Comparison of ENCODE assay signal across 9 cellular contexts in genomic region chr11:64858467-64859401, GRCh38. TPM values are rescaled to one million over a fixed set of nuclear protein-coding genes. Genes with fewer than 3 reads are reported as not detected.
A peak's percentile ranks its signal among the peaks of the same experiment; 100 is the strongest.
DNase-seq lines count a peak whose midpoint lies in the region; ATAC-seq and TF ChIP-seq lines count a peak whose summit lies in the region.
"Had no signal": no experiment of that assay in that cellular context is flagged by ENCODE, and none has a peak within 500 bp of the region (broad histone marks: within the 10 kb centered on the region; RNA-seq: fewer than 3 reads in every experiment).

No MANE protein-coding gene starts in this region.

- 35% methylated on average over 7 of the region's 20 CpGs for WGBS in right lobe of liver (ENCODE audit: insufficient coverage, low coverage, low lambda C conversion rate, missing lambda C conversion rate)

- H3K27me3 ChIP-seq in CD4-positive, CD25-positive, alpha-beta regulatory T cell (ENCODE audit: control insufficient read depth, insufficient read depth, low read length), result no peaks in the 10 kb centered on the region
- no peaks in the 10 kb centered on the region for H3K27me3 ChIP-seq in right lobe of liver

- DNase-seq in CD4-positive, CD25-positive, alpha-beta regulatory T cell, result peak; percentile 50 to 90 (median 71)
- DNase-seq in activated T-cell treated with anti-CD3 and anti-CD28 coated beads, Interleukin-2, amount 50 U/mL, for 1 hour, result peak; percentile 64
- DNase-seq in right lobe of liver (no peak), DMS153 (lab: John Stamatoyannopoulos, UW) (no peak), GM10266 (ENCODE audit: extremely low spot score) (no peak), GOT3 (lab: John Stamatoyannopoulos, UW) (no peak)

- H3K4me1 Mint-ChIP-seq in CD4-positive, CD25-positive, alpha-beta regulatory T cell, result peaks cover 10 to 95% (median 43%) of the 10 kb centered on the region in 4 donors

- H3K27ac ChIP-seq in CD4-positive, CD25-positive, alpha-beta regulatory T cell (ENCODE audit: insufficient read depth, low read length, poor library complexity, severe bottlenecking), result peak overlapping the region; percentile 91
- peak overlapping the region in 2 of 3 donors; percentile 8 to 26 for H3K27ac ChIP-seq in right lobe of liver

- H3K9me3 ChIP-seq in CD4-positive, CD25-positive, alpha-beta regulatory T cell (ENCODE audit: control insufficient read depth in 2 of 2, low read length in 2 of 2), result no peaks in the 10 kb centered on the region
- H3K9me3 ChIP-seq in right lobe of liver, result no peaks in the 10 kb centered on the region

- peaks cover 35% of the 10 kb centered on the region for H3K36me3 ChIP-seq in CD4-positive, CD25-positive, alpha-beta regulatory T cell (ENCODE audit: control insufficient read depth, insufficient read depth, low read length)
- peaks cover 0 to 16% (median 0%) of the 10 kb centered on the region in 4 donors for H3K36me3 ChIP-seq in right lobe of liver

- no peaks in the 10 kb centered on the region for H3K27me3 Mint-ChIP-seq in CD4-positive, CD25-positive, alpha-beta regulatory T cell

- H3K4me1 ChIP-seq in CD4-positive, CD25-positive, alpha-beta regulatory T cell (ENCODE audit: control insufficient read depth, insufficient read depth, low read length, poor library complexity, severe bottlenecking), result peaks cover 100% of the 10 kb centered on the region
- H3K4me1 ChIP-seq in right lobe of liver, result peaks cover 2 to 23% (median 7%) of the 10 kb centered on the region in 4 donors

- intact Hi-C loops in right lobe of liver (cut with DNase I), result no loop called here

- peak overlapping the region; percentile 96 to 100 (median 96) for H3K27ac Mint-ChIP-seq in CD4-positive, CD25-positive, alpha-beta regulatory T cell

- peaks cover 0 to 1% (median 0%) of the 10 kb centered on the region in 7 donors for H3K9me3 Mint-ChIP-seq in CD4-positive, CD25-positive, alpha-beta regulatory T cell

- no peak for TF ChIP-seq POLR2A in right lobe of liver (IDR thresholded peaks at IDR 0.05)

- H3K4me3 Mint-ChIP-seq in CD4-positive, CD25-positive, alpha-beta regulatory T cell, result peak overlapping the region; percentile 78 to 93 (median 88)

- peaks cover 29% of the 10 kb centered on the region for H3K36me3 Mint-ChIP-seq in CD4-positive, CD25-positive, alpha-beta regulatory T cell

- peak overlapping the region; percentile 57 for H3K4me3 ChIP-seq in CD4-positive, CD25-positive, alpha-beta regulatory T cell (ENCODE audit: low read depth, low read length)
- no peak overlapping the region for H3K4me3 ChIP-seq in right lobe of liver

- no peak for TF ChIP-seq CTCF in right lobe of liver (IDR thresholded peaks at IDR 0.05)
- no peak for TF ChIP-seq CTCF in GM10266 (IDR thresholded peaks at IDR 0.05; ENCODE audit: control insufficient read depth, insufficient read depth, low read depth, missing control alignments)

- peak; percentile 67 to 69 for ATAC-seq in CD4-positive, CD25-positive, alpha-beta regulatory T cell (ENCODE audit: low read depth in 2 of 2)
- ATAC-seq in HG03139 (IDR thresholded peaks at IDR 0.05; ENCODE audit: unreplicated experiment), result peak; percentile 18
- peak in 2 of 4 donors; percentile 2 to 55 for ATAC-seq in right lobe of liver
- ATAC-seq in HG02623 (IDR thresholded peaks at IDR 0.05; ENCODE audit: unreplicated experiment), result no peak

RNA-seq across cellular contexts. Expression of gene CDC42BPG, which starts 14.3 kb away (rescaled TPM):
- total RNA-seq in CD4-positive, CD25-positive, alpha-beta regulatory T cell, result 11.6 TPM
- under 1 TPM in 2 of 4 donors, not detected in 2; 0.11 to 0.13 TPM for polyA plus RNA-seq in CD4-positive, CD25-positive, alpha-beta regulatory T cell
- 1 to 10 TPM in 1 of 6 experiments, under 1 TPM in 5; 0.63 to 1.1 (median 0.99) TPM for total RNA-seq in right lobe of liver
- polyA plus RNA-seq: neural cell had no signal

RNA-seq across cellular contexts. Expression of gene EHD1, which starts 19.7 kb away (rescaled TPM):
- 201 TPM for total RNA-seq in CD4-positive, CD25-positive, alpha-beta regulatory T cell
- 100 to 1,000 TPM; 180 to 223 (median 183) TPM for polyA plus RNA-seq in CD4-positive, CD25-positive, alpha-beta regulatory T cell
- total RNA-seq in right lobe of liver, result 10 to 100 TPM; 18.8 to 36.1 (median 26.3) TPM

RNA-seq across cellular contexts. Expression of gene MEN1, which starts 48.4 kb away (rescaled TPM):
- 31.3 TPM for total RNA-seq in CD4-positive, CD25-positive, alpha-beta regulatory T cell
- polyA plus RNA-seq in CD4-positive, CD25-positive, alpha-beta regulatory T cell, result 10 to 100 TPM; 20.9 to 26.1 (median 24.5) TPM
- total RNA-seq in right lobe of liver, result 10 to 100 TPM; 13.1 to 21.5 (median 17.0) TPM

RNA-seq across cellular contexts. Expression of gene MAP4K2, which starts 55.7 kb away (rescaled TPM):
- 85.0 TPM for total RNA-seq in CD4-positive, CD25-positive, alpha-beta regulatory T cell
- polyA plus RNA-seq in CD4-positive, CD25-positive, alpha-beta regulatory T cell, result 10 to 100 TPM; 31.5 to 39.5 (median 34.8) TPM
- 10 to 100 TPM in 1 of 6 experiments, 1 to 10 TPM in 5; 3.4 to 14.7 (median 4.8) TPM for total RNA-seq in right lobe of liver

RNA-seq across cellular contexts. Expression of gene ATG2A, which starts 58.3 kb away (rescaled TPM):
- 234 TPM for total RNA-seq in CD4-positive, CD25-positive, alpha-beta regulatory T cell
- 1 to 10 TPM; 5.8 to 8.0 (median 6.4) TPM for polyA plus RNA-seq in CD4-positive, CD25-positive, alpha-beta regulatory T cell
- total RNA-seq in right lobe of liver, result 10 to 100 TPM; 26.4 to 42.9 (median 32.2) TPM

Comparison
In these comparisons a context has a peak if more than half of its experiments do, and no peak if none do; other contexts are left out.
1. DNase-seq: peak in CD4-positive, CD25-positive, alpha-beta regulatory T cell (3 of 3) and activated T-cell treated with anti-CD3 and anti-CD28 coated beads, Interleukin-2, amount 50 U/mL, for 1 hour (single experiment); none in right lobe of liver (0 of 3), DMS153 (single experiment), GM10266 (single experiment) and GOT3 (single experiment).